27 cellular contexts compared by ENCODE assay signal in the genomic region with DNA sequence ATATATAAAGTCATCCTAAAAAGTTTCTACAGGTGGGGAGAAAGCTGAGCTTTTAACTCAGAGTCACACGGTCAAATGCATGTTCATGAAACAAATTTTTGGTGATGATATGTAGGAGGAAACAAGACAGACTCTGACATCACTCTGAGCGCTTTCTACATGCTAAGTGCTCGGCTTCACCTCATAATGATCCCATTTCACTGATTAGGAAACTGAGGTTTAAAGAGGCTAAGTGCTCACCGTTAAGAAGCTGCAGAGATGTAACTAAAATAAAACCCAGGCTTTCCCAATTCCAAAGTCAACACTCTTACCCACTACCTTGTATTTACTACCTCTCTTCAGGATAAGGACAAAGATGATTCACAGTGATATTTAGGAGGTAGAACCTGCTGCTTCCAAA. TPM values are rescaled to one million over a fixed set of nuclear protein-coding genes. Genes with fewer than 3 reads are reported as not detected.
A peak's percentile ranks its signal among the peaks of the same experiment; 100 is the strongest.
DNase-seq lines count a peak whose midpoint lies in the region; ATAC-seq, FAIRE-seq and TF ChIP-seq lines count a peak whose summit lies in the region.
"Had no signal": no experiment of that assay in that cellular context is flagged by ENCODE, and none has a peak within 500 bp of the region (broad histone marks: within the 10 kb centered on the region; RNA-seq: fewer than 3 reads in every experiment).

No MANE protein-coding gene starts in this region.

- H3K4me1 ChIP-seq in K562 (replicated peaks in 1 of 2; ENCODE audit: control insufficient read depth in 2 of 2, insufficient read depth in 2 of 2, low read length in 2 of 2), result peaks cover 0 to 7% of the 10 kb centered on the region in 2 experiments; a peak in 2 of 5 replicates
- H3K4me1 ChIP-seq in tibial artery, result peaks cover 8 to 54% (median 27%) of the 10 kb centered on the region in 4 donors
- peaks cover 10 to 34% (median 23%) of the 10 kb centered on the region in 4 donors for H3K4me1 ChIP-seq in upper lobe of left lung
- H3K4me1 ChIP-seq in kidney (ENCODE audit: control insufficient read depth in 1 of 2, insufficient read depth in 1 of 2, low read depth in 1 of 2, low read length in 2 of 2), result peaks cover 8 to 16% of the 10 kb centered on the region in 2 donors

- no peak overlapping the region for H3K4me3 ChIP-seq in K562
- H3K4me3 ChIP-seq in tibial artery, result no peak overlapping the region
- H3K4me3 ChIP-seq in upper lobe of left lung, result no peak overlapping the region
- no peak overlapping the region for H3K4me3 ChIP-seq in kidney (ENCODE audit: low read length in 2 of 2)
- H3K4me3 ChIP-seq: GM12878, pancreas, spleen had no signal

- no peak for TF ChIP-seq RAD21 in K562 (CRISPR knock-in tag; conservative IDR thresholded peaks at IDR 0.05 in 1 of 2, IDR thresholded peaks at IDR 0.05 in 1 of 2)

- no peak for TF ChIP-seq EP300 in K562 (IDR thresholded peaks at IDR 0.05; ENCODE audit: low read length)
- no peak for TF ChIP-seq EP300 in upper lobe of left lung (IDR thresholded peaks at IDR 0.05)

- H3K27ac Mint-ChIP-seq in HFFc6, result peak overlapping the region; percentile 90
- H3K27ac Mint-ChIP-seq in nephron, result no peak overlapping the region
- no peak overlapping the region for H3K27ac Mint-ChIP-seq in activated CD4-positive, alpha-beta T cell treated with anti-CD3 and anti-CD28 coated beads, Interleukin-2, amount 10 ng/mL, durations not matched to agents 7 days and 5 days

- in situ Hi-C loops in K562 (cut with MboI), result no loop called here

- no peak for TF ChIP-seq CTCF in HFFc6 (IDR thresholded peaks at IDR 0.05)
- TF ChIP-seq CTCF in K562 (IDR thresholded peaks at IDR 0.05 in 2 of 3, conservative IDR thresholded peaks at IDR 0.05 in 1 of 3; ENCODE audit: insufficient read depth in 2 of 3, low read depth in 1 of 3, low read length in 3 of 3), result no peak
- no peak for TF ChIP-seq CTCF in nephron (IDR thresholded peaks at IDR 0.05; ENCODE audit: unreplicated experiment in 3 of 3)
- no peak for TF ChIP-seq CTCF in tibial artery (IDR thresholded peaks at IDR 0.05)
- no peak for TF ChIP-seq CTCF in upper lobe of left lung (IDR thresholded peaks at IDR 0.05)
- TF ChIP-seq CTCF in kidney (IDR thresholded peaks at IDR 0.05; ENCODE audit: borderline replicate concordance, extremely low read depth, insufficient read depth), result no peak

- no peaks in the 10 kb centered on the region for H3K9me3 ChIP-seq in K562 (replicated peaks; ENCODE audit: control insufficient read depth, insufficient read depth, low read depth, low read length)
- H3K9me3 ChIP-seq in tibial artery, result no peaks in the 10 kb centered on the region
- H3K9me3 ChIP-seq in upper lobe of left lung, result no peaks in the 10 kb centered on the region
- no peaks in the 10 kb centered on the region for H3K9me3 ChIP-seq in kidney (ENCODE audit: control insufficient read depth in 1 of 2, low read length in 2 of 2)
- H3K9me3 ChIP-seq: pancreas, spleen had no signal

- H3K27me3 Mint-ChIP-seq in HFFc6 (ENCODE audit: insufficient read depth) (no peaks in the 10 kb centered on the region; the same call in none of the 2 replicates), nephron (ENCODE audit: low read depth) (no peaks in the 10 kb centered on the region)
- H3K27me3 Mint-ChIP-seq in activated CD4-positive, alpha-beta T cell treated with anti-CD3 and anti-CD28 coated beads, Interleukin-2, amount 10 ng/mL, durations not matched to agents 7 days and 5 days, result no peaks in the 10 kb centered on the region
- H3K27me3 Mint-ChIP-seq: IgD-negative memory B cell; naive thymus-derived CD8-positive, alpha-beta T cell had no signal

- FAIRE-seq in K562 (lab: Jason Lieb, UNC), result no peak
- no peak for FAIRE-seq in kidney (lab: Jason Lieb, UNC)
- FAIRE-seq: GM12878, H54, pancreas had no signal

- no peak for TF ChIP-seq POLR2A in K562 (conservative IDR thresholded peaks at IDR 0.05)
- no peak for TF ChIP-seq POLR2A in upper lobe of left lung (IDR thresholded peaks at IDR 0.05)

- H3K27me3 ChIP-seq in K562 (ENCODE audit: control insufficient read depth in 2 of 2, insufficient read depth in 2 of 2, low read length in 2 of 2) (no peaks in the 10 kb centered on the region), tibial artery (no peaks in the 10 kb centered on the region), upper lobe of left lung (no peaks in the 10 kb centered on the region)
- H3K27me3 ChIP-seq: pancreas, spleen had no signal

- peaks cover 27% of the 10 kb centered on the region for H3K36me3 Mint-ChIP-seq in HFFc6 (ENCODE audit: low read depth)
- H3K36me3 Mint-ChIP-seq in nephron (ENCODE audit: low read depth), result peaks cover 32% of the 10 kb centered on the region
- H3K36me3 Mint-ChIP-seq in activated CD4-positive, alpha-beta T cell treated with anti-CD3 and anti-CD28 coated beads, Interleukin-2, amount 10 ng/mL, durations not matched to agents 7 days and 5 days (ENCODE audit: low read depth), result peaks cover 9% of the 10 kb centered on the region

- H3K9me1 ChIP-seq in K562 (ENCODE audit: control insufficient read depth, insufficient read depth, low read length), result no peaks in the 10 kb centered on the region

- DNase-seq in HFFc6 (no peak), K562 (ENCODE audit: extremely low read depth in 1 of 4, low spot score in 3 of 4) (no peak), tibial artery (no peak), upper lobe of left lung (no peak), kidney (no peak)
- no peak for DNase-seq in activated CD4-positive, alpha-beta T cell treated with anti-CD3 and anti-CD28 coated beads, Interleukin-2, amount 10 ng/mL, durations not matched to agents 7 days and 5 days
- DNase-seq: activated CD4-positive, alpha-beta T cell treated with anti-CD3 and anti-CD28 coated beads, Interleukin-2, amount 50 U/mL, for 1 hour; activated naive CD4-positive, alpha-beta T cell treated with anti-CD3 and anti-CD28 coated beads, Interleukin-2, amount 50 U/mL, for 16 hours; anterior cingulate cortex; central memory CD4-positive, alpha-beta T cell; dermis blood vessel endothelial cell; midbrain; naive thymus-derived CD8-positive, alpha-beta T cell; NCI-H1092 treated with DMSO at 0.1 percent for 48 hours; NCI-H187; NCI-H524; pancreas; SHP77; spleen had no signal

- H3K27ac ChIP-seq in K562 (ENCODE audit: extremely low read depth, low read depth, low read length), result no peak overlapping the region
- H3K27ac ChIP-seq in tibial artery, result peak overlapping the region; percentile 74 to 76
- no peak overlapping the region for H3K27ac ChIP-seq in upper lobe of left lung
- peak overlapping the region in 1 of 2 donors; percentile 45 for H3K27ac ChIP-seq in kidney (ENCODE audit: low read depth in 2 of 2, low read length in 2 of 2)

- no peak overlapping the region for H2AFZ ChIP-seq in K562 (ENCODE audit: low read depth, low read length)

- H3K79me2 ChIP-seq in K562 (ENCODE audit: control insufficient read depth, insufficient read depth, low read length), result peaks cover 67% of the 10 kb centered on the region

- H3K4me2 ChIP-seq in K562 (ENCODE audit: insufficient read depth, low read length), result no peak overlapping the region

- ATAC-seq in K562 (no peak), upper lobe of left lung (ENCODE audit: low FRiP score in 2 of 2) (no peak)
- ATAC-seq: GM12878; left lobe of liver; naive thymus-derived CD8-positive, alpha-beta T cell; pancreas; WTC11 had no signal

- H4K20me1 ChIP-seq in K562 (replicated peaks; ENCODE audit: control insufficient read depth, insufficient read depth, low read length), result no peaks in the 10 kb centered on the region

- intact Hi-C loops in K562 (cut with micrococcal nuclease) (no loop called here), tibial artery (cut with DNase I; ENCODE audit: low total_unique reads) (no loop called here), kidney (cut with DNase I) (no loop called here)

- BruUV-seq in K562 (replicated peaks; lab: Mats Ljungman, UMichigan), result no TSS peak

- H3K9me3 Mint-ChIP-seq in HFFc6 (no peaks in the 10 kb centered on the region), nephron (peaks cover 2% of the 10 kb centered on the region)
- no peaks in the 10 kb centered on the region for H3K9me3 Mint-ChIP-seq in activated CD4-positive, alpha-beta T cell treated with anti-CD3 and anti-CD28 coated beads, Interleukin-2, amount 10 ng/mL, durations not matched to agents 7 days and 5 days
- H3K9me3 Mint-ChIP-seq: IgD-negative memory B cell, WTC11 had no signal

- CTCF ChIA-PET in K562 (lab: Yijun Ruan, JAX; ENCODE audit: low intra/inter-chr PET ratio), result no interaction called here
- CTCF ChIA-PET in activated CD4-positive, alpha-beta T cell treated with anti-CD3 and anti-CD28 coated beads, Interleukin-2, amount 10 ng/mL, durations not matched to agents 7 days and 5 days (lab: Charles Lee), result interaction anchor here (1.0 to 1.9 kb wide), 3 partner anchors 10 to 41 kb away, joined by 3 to 6 read pairs (median 4); no protein-coding TSS in a partner anchor

- H3K4me1 Mint-ChIP-seq in HFFc6 (ENCODE audit: low read depth), result peaks cover 60% of the 10 kb centered on the region
- H3K4me1 Mint-ChIP-seq in nephron, result peaks cover 12% of the 10 kb centered on the region
- H3K4me1 Mint-ChIP-seq in activated CD4-positive, alpha-beta T cell treated with anti-CD3 and anti-CD28 coated beads, Interleukin-2, amount 10 ng/mL, durations not matched to agents 7 days and 5 days, result peaks cover 22% of the 10 kb centered on the region

- H3K36me3 ChIP-seq in K562 (ENCODE audit: control insufficient read depth, insufficient read depth, low read length) (peaks cover 46% of the 10 kb centered on the region), tibial artery (no peaks in the 10 kb centered on the region), upper lobe of left lung (peaks cover 0 to 4% (median 0%) of the 10 kb centered on the region in 4 donors), kidney (ENCODE audit: control insufficient read depth in 1 of 2, insufficient read depth in 2 of 2, low read length in 2 of 2) (no peaks in the 10 kb centered on the region)
- H3K36me3 ChIP-seq: pancreas had no signal

- H3K4me3 Mint-ChIP-seq in HFFc6 (no peak overlapping the region; the same call in 1 of the 2 replicates), nephron (peak overlapping the region in 2 of 3 experiments; percentile 5 to 48)
- H3K4me3 Mint-ChIP-seq in activated CD4-positive, alpha-beta T cell treated with anti-CD3 and anti-CD28 coated beads, Interleukin-2, amount 10 ng/mL, durations not matched to agents 7 days and 5 days, result no peak overlapping the region
- H3K4me3 Mint-ChIP-seq: CD14-positive monocyte; naive thymus-derived CD8-positive, alpha-beta T cell; WTC11 had no signal

- no peak overlapping the region for H3K9ac ChIP-seq in K562 (ENCODE audit: insufficient read depth in 1 of 2, low read depth in 2 of 2, low read length in 2 of 2)
- no peak overlapping the region for H3K9ac ChIP-seq in kidney (ENCODE audit: low read length in 2 of 2)

- 72% methylated on average over 4 of the region's 4 CpGs for WGBS in K562 (ENCODE audit: insufficient coverage, low coverage, missing lambda C conversion rate)
- WGBS in upper lobe of left lung, 2 donors, result 84 to 93% methylated on average over 4 of the region's 4 CpGs

- POLR2A ChIA-PET in K562 (lab: Yijun Ruan, JAX), result interaction anchor here (1.1 to 1.5 kb wide), 2 partner anchors 9 to 56 kb away, joined by 3 to 7 read pairs; a partner anchor contains a TSS
- POLR2A ChIA-PET in activated CD4-positive, alpha-beta T cell treated with anti-CD3 and anti-CD28 coated beads, Interleukin-2, amount 10 ng/mL, durations not matched to agents 7 days and 5 days (lab: Charles Lee), result no interaction called here

RNA-seq across cellular contexts. Expression of a gene that starts 4.7 kb away (rescaled TPM):
- total RNA-seq in HFFc6 (2021; fragmentation: NEBNext Ultra II Directional; extraction: Animal tissue kit (Norgen Biotek cat#: 25700)), result 10 to 100 TPM; 20.6 to 27.5 (median 22.0) TPM
- total RNA-seq in K562 (2011; cell fraction: chromatin; rRNA removed; ENCODE audit: low replicate concordance), result 40.6 and 86.4 TPM in 2 replicates
- 24.5 and 31.5 TPM in 2 replicates for total RNA-seq in K562 (2011; cell fraction: nucleolus; rRNA removed)
- 40.5 and 43.6 TPM in 2 replicates for total RNA-seq in K562 (2011; cell fraction: nucleoplasm; rRNA removed)
- total RNA-seq in K562 (2014; rRNA removed) (27.8 and 29.6 TPM in 2 replicates), K562 (2014; rRNA removed; fragmentation: Illumina TruSeq; extraction: Trizol) (47.8 and 51.5 TPM in 2 replicates), K562 (2015; rRNA removed; fragmentation: Illumina TruSeq; extraction: Trizol) (42.9 and 45.2 TPM in 2 replicates), K562 (2021) (25.2 and 26.9 TPM in 2 replicates), upper lobe of left lung (10 to 100 TPM; 17.0 to 59.7 (median 24.0) TPM), kidney (18.3 TPM)
- polyA plus RNA-seq in K562 (2011; rRNA removed) (26.7 and 33.3 TPM in 2 replicates), K562 (2014; fragmentation: Illumina TruSeq; extraction: Trizol) (37.2 and 42.6 TPM in 2 replicates), K562 (2014; fragmentation: Nextera tagmentation; extraction: Ambion mirVana) (10 to 100 TPM; 36.2 to 38.4 TPM), K562 (2014; rRNA removed) (32.2 and 35.1 TPM in 2 replicates), kidney (ENCODE audit: insufficient read depth, low read depth, low replicate concordance) (33.7 TPM)
- 8.1 and 14.3 TPM in 2 replicates for polyA plus RNA-seq in K562 (2011; cell fraction: cytosol; rRNA removed)
- 8.1 and 8.3 TPM in 2 replicates for polyA plus RNA-seq in K562 (2011; cell fraction: nucleus; rRNA removed)
- polyA plus RNA-seq in K562 (2012), result 25.7 and 41.6 TPM in 2 replicates
- polyA minus RNA-seq in K562 (2011; rRNA and poly(A)+ RNA removed), result 50.2 and 53.2 TPM in 2 replicates
- polyA minus RNA-seq in K562 (2011; cell fraction: cytosol; rRNA and poly(A)+ RNA removed), result 13.4 and 19.6 TPM in 2 replicates
- 23.3 and 31.4 TPM in 2 replicates for polyA minus RNA-seq in K562 (2011; cell fraction: nucleus; rRNA and poly(A)+ RNA removed)
- total RNA-seq in activated CD4-positive, alpha-beta T cell treated with anti-CD3 and anti-CD28 coated beads, Interleukin-2, amount 10 ng/mL, durations not matched to agents 7 days and 5 days, result 10 to 100 TPM; 14.4 to 18.5 TPM

RNA-seq across cellular contexts. Expression of a gene that starts 46.6 kb away (rescaled TPM):
- total RNA-seq in HFFc6 (2021; fragmentation: NEBNext Ultra II Directional; extraction: Animal tissue kit (Norgen Biotek cat#: 25700)), result under 1 TPM; 0.09 to 0.43 (median 0.30) TPM
- total RNA-seq in K562 (2011; cell fraction: chromatin; rRNA removed; ENCODE audit: low replicate concordance), result 0.67 TPM in 1 of 2 replicates, not detected in the other
- total RNA-seq in K562 (2011; cell fraction: nucleolus; rRNA removed), result not detected in 2 replicates
- not detected in 2 replicates for total RNA-seq in K562 (2011; cell fraction: nucleoplasm; rRNA removed)
- total RNA-seq in K562 (2014; rRNA removed) (0.05 TPM in 1 of 2 replicates, not detected in the other), K562 (2014; rRNA removed; fragmentation: Illumina TruSeq; extraction: Trizol) (not detected in 2 replicates), K562 (2015; rRNA removed; fragmentation: Illumina TruSeq; extraction: Trizol) (0.18 TPM in 1 of 2 replicates, not detected in the other), K562 (2021) (not detected in 2 replicates), upper lobe of left lung (10 to 100 TPM in 1 of 6 donors, 1 to 10 TPM in 5; 1.7 to 28.3 (median 5.2) TPM), kidney (2.1 TPM)
- polyA plus RNA-seq in K562 (2011; rRNA removed) (not detected in 2 replicates), K562 (2014; fragmentation: Illumina TruSeq; extraction: Trizol) (not detected in 2 replicates), K562 (2014; fragmentation: Nextera tagmentation; extraction: Ambion mirVana) (not detected), K562 (2014; rRNA removed) (0.01 TPM in 1 of 2 replicates, not detected in the other), kidney (ENCODE audit: insufficient read depth, low read depth, low replicate concordance) (0.34 TPM)
- polyA plus RNA-seq in K562 (2011; cell fraction: cytosol; rRNA removed), result not detected in 2 replicates
- polyA plus RNA-seq in K562 (2011; cell fraction: nucleus; rRNA removed), result not detected in 2 replicates
- 0.03 TPM in 1 of 2 replicates, not detected in the other for polyA plus RNA-seq in K562 (2012)
- polyA minus RNA-seq in K562 (2011; rRNA and poly(A)+ RNA removed), result 0.32 TPM in 1 of 2 replicates, not detected in the other
- not detected in 2 replicates for polyA minus RNA-seq in K562 (2011; cell fraction: cytosol; rRNA and poly(A)+ RNA removed)
- polyA minus RNA-seq in K562 (2011; cell fraction: nucleus; rRNA and poly(A)+ RNA removed), result not detected in 2 replicates
- total RNA-seq in activated CD4-positive, alpha-beta T cell treated with anti-CD3 and anti-CD28 coated beads, Interleukin-2, amount 10 ng/mL, durations not matched to agents 7 days and 5 days, result not detected
- total RNA-seq: Daoy; dermis blood vessel endothelial cell; GM12878; naive thymus-derived CD8-positive, alpha-beta T cell had no signal
- polyA plus RNA-seq: GM12878, IgD-negative memory B cell had no signal

RNA-seq across cellular contexts. Expression of a gene that starts 55.9 kb away (rescaled TPM):
- 10 to 100 TPM; 16.5 to 22.1 (median 19.3) TPM for total RNA-seq in HFFc6 (2021; fragmentation: NEBNext Ultra II Directional; extraction: Animal tissue kit (Norgen Biotek cat#: 25700))
- total RNA-seq in K562 (2011; cell fraction: chromatin; rRNA removed; ENCODE audit: low replicate concordance), result 5.8 and 7.3 TPM in 2 replicates
- 2.9 and 3.5 TPM in 2 replicates for total RNA-seq in K562 (2011; cell fraction: nucleolus; rRNA removed)
- 4.9 and 6.0 TPM in 2 replicates for total RNA-seq in K562 (2011; cell fraction: nucleoplasm; rRNA removed)
- total RNA-seq in K562 (2014; rRNA removed) (13.3 and 17.3 TPM in 2 replicates), K562 (2014; rRNA removed; fragmentation: Illumina TruSeq; extraction: Trizol) (17.0 and 18.9 TPM in 2 replicates), K562 (2015; rRNA removed; fragmentation: Illumina TruSeq; extraction: Trizol) (21.8 and 23.3 TPM in 2 replicates), K562 (2021) (15.2 and 16.4 TPM in 2 replicates), upper lobe of left lung (10 to 100 TPM in 3 of 6 donors, 1 to 10 TPM in 3; 4.2 to 18.5 (median 10.9) TPM), kidney (11.2 TPM)
- polyA plus RNA-seq in K562 (2011; rRNA removed) (12.7 and 17.2 TPM in 2 replicates), K562 (2014; fragmentation: Illumina TruSeq; extraction: Trizol) (20.8 and 26.2 TPM in 2 replicates), K562 (2014; fragmentation: Nextera tagmentation; extraction: Ambion mirVana) (1 to 10 TPM; 5.1 to 6.0 TPM), K562 (2014; rRNA removed) (14.5 and 18.1 TPM in 2 replicates), kidney (ENCODE audit: insufficient read depth, low read depth, low replicate concordance) (6.0 TPM)
- 12.9 and 17.2 TPM in 2 replicates for polyA plus RNA-seq in K562 (2011; cell fraction: cytosol; rRNA removed)
- polyA plus RNA-seq in K562 (2011; cell fraction: nucleus; rRNA removed), result 6.1 and 6.8 TPM in 2 replicates
- 12.4 and 14.8 TPM in 2 replicates for polyA plus RNA-seq in K562 (2012)
- polyA minus RNA-seq in K562 (2011; rRNA and poly(A)+ RNA removed), result 18.4 and 28.1 TPM in 2 replicates
- 5.6 and 9.1 TPM in 2 replicates for polyA minus RNA-seq in K562 (2011; cell fraction: cytosol; rRNA and poly(A)+ RNA removed)
- polyA minus RNA-seq in K562 (2011; cell fraction: nucleus; rRNA and poly(A)+ RNA removed), result 2.6 and 3.8 TPM in 2 replicates
- 10 to 100 TPM; 23.5 to 28.3 TPM for total RNA-seq in activated CD4-positive, alpha-beta T cell treated with anti-CD3 and anti-CD28 coated beads, Interleukin-2, amount 10 ng/mL, durations not matched to agents 7 days and 5 days

Comparison
In these comparisons a context has a peak if more than half of its experiments do, and no peak if none do; other contexts are left out.
1. H3K4me3 Mint-ChIP-seq: peak in nephron (2 of 3); none in HFFc6 (single experiment) and activated CD4-positive, alpha-beta T cell treated with anti-CD3 and anti-CD28 coated beads, Interleukin-2, amount 10 ng/mL, durations not matched to agents 7 days and 5 days (single experiment).
2. H3K27ac ChIP-seq: peak in tibial artery (2 of 2); none in K562 (single experiment) and upper lobe of left lung (0 of 4).